In genomic region chr1:108496856-108497255, GRCh38 we compare ENCODE assay signal across 10 cellular contexts. TPM values are rescaled to one million over a fixed set of nuclear protein-coding genes. Genes with fewer than 3 reads are reported as not detected.
"Had no signal": no experiment of that assay in that cellular context is flagged by ENCODE, and none has a peak within 500 bp of the region (broad histone marks: within the 10 kb centered on the region; RNA-seq: fewer than 3 reads in every experiment).

No MANE protein-coding gene starts in this region.

RNA-seq across cellular contexts. Expression of gene NBPF6, which starts 46.7 kb away (rescaled TPM):
- total RNA-seq: activated B cell treated with CpG ODN at 0.5 μM for 24 hours; activated CD4-positive, alpha-beta memory T cell treated with anti-CD3 and anti-CD28 coated beads, Interleukin-2, amount 10 ng/mL, durations not matched to agents 7 days and 5 days; activated CD4-positive, alpha-beta T cell treated with anti-CD3 and anti-CD28 coated beads for 36 hours; activated CD4-positive, alpha-beta T cell treated with anti-CD3 and anti-CD28 coated beads, Interleukin-2, amount 10 ng/mL, durations not matched to agents 7 days and 5 days; activated CD8-positive, alpha-beta memory T cell treated with anti-CD3 and anti-CD28 coated beads for 36 hours; activated CD8-positive, alpha-beta memory T cell treated with anti-CD3 and anti-CD28 coated beads, Interleukin-2, amount 10 ng/mL, durations not matched to agents 7 days and 5 days; activated CD8-positive, alpha-beta T cell treated with anti-CD3 and anti-CD28 coated beads for 36 hours; activated CD8-positive, alpha-beta T cell treated with anti-CD3 and anti-CD28 coated beads, Interleukin-2, amount 10 ng/mL, durations not matched to agents 7 days and 5 days; T-helper 2 cell treated with Interferon-gamma antibody and Interleukin-4, amounts not matched to agents 100 ng/mL and 5 ng/mL, for 36 hours; WTC11 had no signal
